1 cellular context compared by ENCODE assay signal in the genomic region with DNA sequence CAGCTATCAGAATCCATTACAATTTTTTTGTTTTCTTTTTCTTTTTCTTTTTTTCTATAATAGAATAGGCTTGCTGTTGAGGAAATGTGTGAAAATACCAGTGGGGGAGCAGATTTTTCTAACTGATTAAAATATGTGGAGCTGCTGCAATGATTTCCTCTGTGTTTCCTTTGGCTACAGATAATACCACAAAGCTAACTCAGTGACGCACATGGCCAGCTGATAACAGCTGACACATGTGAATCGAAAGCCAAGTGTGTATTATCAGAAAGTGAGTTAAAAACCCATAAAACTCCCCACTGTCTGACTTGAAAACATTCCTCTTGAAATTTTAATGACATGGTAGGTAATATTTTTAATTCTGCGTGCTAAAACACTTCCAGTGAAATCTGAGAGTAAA.
TF ChIP-seq lines count a peak whose summit lies in the region.

No MANE protein-coding gene starts in this region.

TF ChIP-seq in K562, 482 proteins besides CTCF, POLR2A, EP300 and RAD21 (continued from another document and continues in another):
- TF ChIP-seq, protein P1, sequence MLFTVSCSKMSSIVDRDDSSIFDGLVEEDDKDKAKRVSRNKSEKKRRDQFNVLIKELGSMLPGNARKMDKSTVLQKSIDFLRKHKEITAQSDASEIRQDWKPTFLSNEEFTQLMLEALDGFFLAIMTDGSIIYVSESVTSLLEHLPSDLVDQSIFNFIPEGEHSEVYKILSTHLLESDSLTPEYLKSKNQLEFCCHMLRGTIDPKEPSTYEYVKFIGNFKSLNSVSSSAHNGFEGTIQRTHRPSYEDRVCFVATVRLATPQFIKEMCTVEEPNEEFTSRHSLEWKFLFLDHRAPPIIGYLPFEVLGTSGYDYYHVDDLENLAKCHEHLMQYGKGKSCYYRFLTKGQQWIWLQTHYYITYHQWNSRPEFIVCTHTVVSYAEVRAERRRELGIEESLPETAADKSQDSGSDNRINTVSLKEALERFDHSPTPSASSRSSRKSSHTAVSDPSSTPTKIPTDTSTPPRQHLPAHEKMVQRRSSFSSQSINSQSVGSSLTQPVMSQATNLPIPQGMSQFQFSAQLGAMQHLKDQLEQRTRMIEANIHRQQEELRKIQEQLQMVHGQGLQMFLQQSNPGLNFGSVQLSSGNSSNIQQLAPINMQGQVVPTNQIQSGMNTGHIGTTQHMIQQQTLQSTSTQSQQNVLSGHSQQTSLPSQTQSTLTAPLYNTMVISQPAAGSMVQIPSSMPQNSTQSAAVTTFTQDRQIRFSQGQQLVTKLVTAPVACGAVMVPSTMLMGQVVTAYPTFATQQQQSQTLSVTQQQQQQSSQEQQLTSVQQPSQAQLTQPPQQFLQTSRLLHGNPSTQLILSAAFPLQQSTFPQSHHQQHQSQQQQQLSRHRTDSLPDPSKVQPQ (CRISPR knock-in tag; IDR thresholded peaks at IDR 0.05; ENCODE audit: borderline replicate concordance) = no peak
- no peak for TF ChIP-seq ZNF436 (CRISPR knock-in tag; IDR thresholded peaks at IDR 0.05)
- TF ChIP-seq STAT5B (CRISPR knock-in tag; IDR thresholded peaks at IDR 0.05) = no peak
- no peak for TF ChIP-seq SAFB2 (IDR thresholded peaks at IDR 0.05; ENCODE audit: borderline replicate concordance, low read depth, low read length, severe bottlenecking)
- TF ChIP-seq, protein P2, sequence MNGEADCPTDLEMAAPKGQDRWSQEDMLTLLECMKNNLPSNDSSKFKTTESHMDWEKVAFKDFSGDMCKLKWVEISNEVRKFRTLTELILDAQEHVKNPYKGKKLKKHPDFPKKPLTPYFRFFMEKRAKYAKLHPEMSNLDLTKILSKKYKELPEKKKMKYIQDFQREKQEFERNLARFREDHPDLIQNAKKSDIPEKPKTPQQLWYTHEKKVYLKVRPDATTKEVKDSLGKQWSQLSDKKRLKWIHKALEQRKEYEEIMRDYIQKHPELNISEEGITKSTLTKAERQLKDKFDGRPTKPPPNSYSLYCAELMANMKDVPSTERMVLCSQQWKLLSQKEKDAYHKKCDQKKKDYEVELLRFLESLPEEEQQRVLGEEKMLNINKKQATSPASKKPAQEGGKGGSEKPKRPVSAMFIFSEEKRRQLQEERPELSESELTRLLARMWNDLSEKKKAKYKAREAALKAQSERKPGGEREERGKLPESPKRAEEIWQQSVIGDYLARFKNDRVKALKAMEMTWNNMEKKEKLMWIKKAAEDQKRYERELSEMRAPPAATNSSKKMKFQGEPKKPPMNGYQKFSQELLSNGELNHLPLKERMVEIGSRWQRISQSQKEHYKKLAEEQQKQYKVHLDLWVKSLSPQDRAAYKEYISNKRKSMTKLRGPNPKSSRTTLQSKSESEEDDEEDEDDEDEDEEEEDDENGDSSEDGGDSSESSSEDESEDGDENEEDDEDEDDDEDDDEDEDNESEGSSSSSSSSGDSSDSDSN (IDR thresholded peaks at IDR 0.05; ENCODE audit: borderline replicate concordance in 1 of 2, low read depth in 2 of 2, low read length in 2 of 2) = no peak
- no peak for TF ChIP-seq ZNF263 (CRISPR knock-in tag; IDR thresholded peaks at IDR 0.05; ENCODE audit: borderline replicate concordance)
- TF ChIP-seq U2AF2 (optimal IDR thresholded peaks at IDR 0.05; ENCODE audit: low read depth, low read length) = no peak
- no peak for TF ChIP-seq ARNT (IDR thresholded peaks at IDR 0.05)
- TF ChIP-seq, protein P3, sequence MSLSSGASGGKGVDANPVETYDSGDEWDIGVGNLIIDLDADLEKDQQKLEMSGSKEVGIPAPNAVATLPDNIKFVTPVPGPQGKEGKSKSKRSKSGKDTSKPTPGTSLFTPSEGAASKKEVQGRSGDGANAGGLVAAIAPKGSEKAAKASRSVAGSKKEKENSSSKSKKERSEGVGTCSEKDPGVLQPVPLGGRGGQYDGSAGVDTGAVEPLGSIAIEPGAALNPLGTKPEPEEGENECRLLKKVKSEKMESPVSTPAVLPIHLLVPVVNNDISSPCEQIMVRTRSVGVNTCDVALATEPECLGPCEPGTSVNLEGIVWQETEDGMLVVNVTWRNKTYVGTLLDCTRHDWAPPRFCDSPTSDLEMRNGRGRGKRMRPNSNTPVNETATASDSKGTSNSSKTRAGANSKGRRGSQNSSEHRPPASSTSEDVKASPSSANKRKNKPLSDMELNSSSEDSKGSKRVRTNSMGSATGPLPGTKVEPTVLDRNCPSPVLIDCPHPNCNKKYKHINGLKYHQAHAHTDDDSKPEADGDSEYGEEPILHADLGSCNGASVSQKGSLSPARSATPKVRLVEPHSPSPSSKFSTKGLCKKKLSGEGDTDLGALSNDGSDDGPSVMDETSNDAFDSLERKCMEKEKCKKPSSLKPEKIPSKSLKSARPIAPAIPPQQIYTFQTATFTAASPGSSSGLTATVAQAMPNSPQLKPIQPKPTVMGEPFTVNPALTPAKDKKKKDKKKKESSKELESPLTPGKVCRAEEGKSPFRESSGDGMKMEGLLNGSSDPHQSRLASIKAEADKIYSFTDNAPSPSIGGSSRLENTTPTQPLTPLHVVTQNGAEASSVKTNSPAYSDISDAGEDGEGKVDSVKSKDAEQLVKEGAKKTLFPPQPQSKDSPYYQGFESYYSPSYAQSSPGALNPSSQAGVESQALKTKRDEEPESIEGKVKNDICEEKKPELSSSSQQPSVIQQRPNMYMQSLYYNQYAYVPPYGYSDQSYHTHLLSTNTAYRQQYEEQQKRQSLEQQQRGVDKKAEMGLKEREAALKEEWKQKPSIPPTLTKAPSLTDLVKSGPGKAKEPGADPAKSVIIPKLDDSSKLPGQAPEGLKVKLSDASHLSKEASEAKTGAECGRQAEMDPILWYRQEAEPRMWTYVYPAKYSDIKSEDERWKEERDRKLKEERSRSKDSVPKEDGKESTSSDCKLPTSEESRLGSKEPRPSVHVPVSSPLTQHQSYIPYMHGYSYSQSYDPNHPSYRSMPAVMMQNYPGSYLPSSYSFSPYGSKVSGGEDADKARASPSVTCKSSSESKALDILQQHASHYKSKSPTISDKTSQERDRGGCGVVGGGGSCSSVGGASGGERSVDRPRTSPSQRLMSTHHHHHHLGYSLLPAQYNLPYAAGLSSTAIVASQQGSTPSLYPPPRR (CRISPR knock-in tag; IDR thresholded peaks at IDR 0.05; ENCODE audit: borderline replicate concordance) = no peak
- TF ChIP-seq KDM1A (IDR thresholded peaks at IDR 0.05) = peak in 1 of 2 experiments; percentile 56; a peak in 1 of 4 replicates
- TF ChIP-seq, protein P4, sequence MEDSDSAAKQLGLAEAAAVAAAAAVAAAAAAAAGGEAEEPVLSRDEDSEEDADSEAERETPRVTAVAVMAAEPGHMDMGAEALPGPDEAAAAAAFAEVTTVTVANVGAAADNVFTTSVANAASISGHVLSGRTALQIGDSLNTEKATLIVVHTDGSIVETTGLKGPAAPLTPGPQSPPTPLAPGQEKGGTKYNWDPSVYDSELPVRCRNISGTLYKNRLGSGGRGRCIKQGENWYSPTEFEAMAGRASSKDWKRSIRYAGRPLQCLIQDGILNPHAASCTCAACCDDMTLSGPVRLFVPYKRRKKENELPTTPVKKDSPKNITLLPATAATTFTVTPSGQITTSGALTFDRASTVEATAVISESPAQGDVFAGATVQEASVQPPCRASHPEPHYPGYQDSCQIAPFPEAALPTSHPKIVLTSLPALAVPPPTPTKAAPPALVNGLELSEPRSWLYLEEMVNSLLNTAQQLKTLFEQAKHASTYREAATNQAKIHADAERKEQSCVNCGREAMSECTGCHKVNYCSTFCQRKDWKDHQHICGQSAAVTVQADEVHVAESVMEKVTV (CRISPR knock-in tag; IDR thresholded peaks at IDR 0.05) = no peak
- TF ChIP-seq ZC3H4 (CRISPR knock-in tag; IDR thresholded peaks at IDR 0.05; ENCODE audit: borderline replicate concordance) = no peak
- TF ChIP-seq L3MBTL2 (IDR thresholded peaks at IDR 0.05) = peak; percentile 48; the same call in 1 of the 2 replicates
- TF ChIP-seq, protein P5, sequence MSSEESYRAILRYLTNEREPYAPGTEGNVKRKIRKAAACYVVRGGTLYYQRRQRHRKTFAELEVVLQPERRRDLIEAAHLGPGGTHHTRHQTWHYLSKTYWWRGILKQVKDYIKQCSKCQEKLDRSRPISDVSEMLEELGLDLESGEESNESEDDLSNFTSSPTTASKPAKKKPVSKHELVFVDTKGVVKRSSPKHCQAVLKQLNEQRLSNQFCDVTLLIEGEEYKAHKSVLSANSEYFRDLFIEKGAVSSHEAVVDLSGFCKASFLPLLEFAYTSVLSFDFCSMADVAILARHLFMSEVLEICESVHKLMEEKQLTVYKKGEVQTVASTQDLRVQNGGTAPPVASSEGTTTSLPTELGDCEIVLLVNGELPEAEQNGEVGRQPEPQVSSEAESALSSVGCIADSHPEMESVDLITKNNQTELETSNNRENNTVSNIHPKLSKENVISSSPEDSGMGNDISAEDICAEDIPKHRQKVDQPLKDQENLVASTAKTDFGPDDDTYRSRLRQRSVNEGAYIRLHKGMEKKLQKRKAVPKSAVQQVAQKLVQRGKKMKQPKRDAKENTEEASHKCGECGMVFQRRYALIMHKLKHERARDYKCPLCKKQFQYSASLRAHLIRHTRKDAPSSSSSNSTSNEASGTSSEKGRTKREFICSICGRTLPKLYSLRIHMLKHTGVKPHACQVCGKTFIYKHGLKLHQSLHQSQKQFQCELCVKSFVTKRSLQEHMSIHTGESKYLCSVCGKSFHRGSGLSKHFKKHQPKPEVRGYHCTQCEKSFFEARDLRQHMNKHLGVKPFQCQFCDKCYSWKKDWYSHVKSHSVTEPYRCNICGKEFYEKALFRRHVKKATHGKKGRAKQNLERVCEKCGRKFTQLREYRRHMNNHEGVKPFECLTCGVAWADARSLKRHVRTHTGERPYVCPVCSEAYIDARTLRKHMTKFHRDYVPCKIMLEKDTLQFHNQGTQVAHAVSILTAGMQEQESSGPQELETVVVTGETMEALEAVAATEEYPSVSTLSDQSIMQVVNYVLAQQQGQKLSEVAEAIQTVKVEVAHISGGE (CRISPR knock-in tag; IDR thresholded peaks at IDR 0.05) = peak in 1 of 3 experiments; percentile 71; a peak in 2 of 6 replicates
- peak; percentile 50 for TF ChIP-seq ARID1B (IDR thresholded peaks at IDR 0.05)
- peak; percentile 14 for TF ChIP-seq MEIS2 (IDR thresholded peaks at IDR 0.05; ENCODE audit: partially characterized antibody)
- TF ChIP-seq, protein P6, sequence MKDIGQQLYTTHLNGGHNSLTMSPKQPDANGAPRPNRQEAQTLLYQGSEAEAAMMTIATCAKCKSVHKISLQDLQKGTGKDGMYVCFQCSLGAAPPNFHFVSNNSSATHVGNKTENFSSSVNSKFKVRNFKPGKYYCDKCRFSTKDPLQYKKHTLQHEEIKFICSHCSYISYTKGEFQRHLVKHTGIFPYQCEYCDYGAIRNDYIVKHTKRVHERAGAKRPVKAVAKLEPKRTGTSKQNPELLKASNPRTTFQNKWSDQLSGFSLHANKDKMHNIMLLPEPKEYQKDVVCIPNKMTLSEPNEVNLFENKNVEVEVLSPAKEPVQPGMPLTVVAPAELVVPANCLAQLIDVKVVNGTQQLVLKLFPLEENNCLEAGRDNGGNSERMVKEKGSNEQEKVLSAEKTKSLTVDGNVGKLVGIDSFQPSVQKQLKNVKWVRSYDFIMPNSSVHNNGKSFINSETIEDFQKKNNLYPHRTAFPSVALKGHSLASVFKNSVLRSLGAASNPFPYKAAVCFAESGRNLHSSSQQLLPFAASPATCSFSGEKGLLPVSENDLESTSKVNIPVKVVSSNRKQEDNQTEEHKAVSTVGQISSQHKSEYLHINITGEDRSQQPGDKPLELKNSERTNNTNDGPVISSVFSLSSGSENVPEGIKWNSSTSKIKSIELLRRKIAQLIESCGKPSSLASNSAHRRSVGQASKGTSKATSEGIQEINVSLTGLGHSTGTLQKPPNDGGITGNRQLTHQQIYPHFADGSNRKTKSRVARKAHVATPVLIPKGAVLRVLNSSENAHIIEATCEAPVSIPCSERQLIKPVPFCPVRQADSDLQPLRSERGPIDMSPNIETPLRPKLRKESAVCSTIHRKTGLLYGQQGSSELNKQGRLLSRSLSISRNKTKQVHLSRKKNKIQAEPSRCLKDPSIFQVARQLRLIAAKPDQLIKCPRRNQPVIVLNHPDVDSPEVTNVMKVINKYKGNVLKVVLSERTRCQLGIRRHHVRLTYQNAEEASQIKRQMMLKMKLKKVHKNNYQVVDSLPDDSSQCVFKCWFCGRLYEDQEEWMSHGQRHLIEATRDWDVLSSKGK (CRISPR knock-in tag; IDR thresholded peaks at IDR 0.05) = no peak
- TF ChIP-seq ZNF224 (CRISPR knock-in tag; IDR thresholded peaks at IDR 0.05) = no peak
- no peak for TF ChIP-seq ZNF197 (CRISPR knock-in tag; IDR thresholded peaks at IDR 0.05; ENCODE audit: low read depth)
- no peak for TF ChIP-seq NCOA6 (IDR thresholded peaks at IDR 0.05)
- TF ChIP-seq, protein P7, sequence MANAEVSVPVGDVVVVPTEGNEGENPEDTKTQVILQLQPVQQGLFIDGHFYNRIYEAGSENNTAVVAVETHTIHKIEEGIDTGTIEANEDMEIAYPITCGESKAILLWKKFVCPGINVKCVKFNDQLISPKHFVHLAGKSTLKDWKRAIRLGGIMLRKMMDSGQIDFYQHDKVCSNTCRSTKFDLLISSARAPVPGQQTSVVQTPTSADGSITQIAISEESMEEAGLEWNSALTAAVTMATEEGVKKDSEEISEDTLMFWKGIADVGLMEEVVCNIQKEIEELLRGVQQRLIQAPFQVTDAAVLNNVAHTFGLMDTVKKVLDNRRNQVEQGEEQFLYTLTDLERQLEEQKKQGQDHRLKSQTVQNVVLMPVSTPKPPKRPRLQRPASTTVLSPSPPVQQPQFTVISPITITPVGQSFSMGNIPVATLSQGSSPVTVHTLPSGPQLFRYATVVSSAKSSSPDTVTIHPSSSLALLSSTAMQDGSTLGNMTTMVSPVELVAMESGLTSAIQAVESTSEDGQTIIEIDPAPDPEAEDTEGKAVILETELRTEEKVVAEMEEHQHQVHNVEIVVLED (CRISPR knock-in tag; IDR thresholded peaks at IDR 0.05) = no peak
- TF ChIP-seq MTF1 (CRISPR knock-in tag; IDR thresholded peaks at IDR 0.05; ENCODE audit: borderline replicate concordance) = no peak
- TF ChIP-seq CBX5 (IDR thresholded peaks at IDR 0.05; ENCODE audit: borderline replicate concordance, low read depth) = no peak
- no peak for TF ChIP-seq NR2C1 (IDR thresholded peaks at IDR 0.05)
- TF ChIP-seq NR2C1 (tag; IDR thresholded peaks at IDR 0.05) = no peak
- TF ChIP-seq GTF2E2 (tag; IDR thresholded peaks at IDR 0.05) = no peak
- no peak for TF ChIP-seq PPARD (CRISPR knock-in tag; IDR thresholded peaks at IDR 0.05)
- peak; percentile 52 for TF ChIP-seq MAFG (tag; conservative IDR thresholded peaks at IDR 0.05)
- TF ChIP-seq, protein P8, sequence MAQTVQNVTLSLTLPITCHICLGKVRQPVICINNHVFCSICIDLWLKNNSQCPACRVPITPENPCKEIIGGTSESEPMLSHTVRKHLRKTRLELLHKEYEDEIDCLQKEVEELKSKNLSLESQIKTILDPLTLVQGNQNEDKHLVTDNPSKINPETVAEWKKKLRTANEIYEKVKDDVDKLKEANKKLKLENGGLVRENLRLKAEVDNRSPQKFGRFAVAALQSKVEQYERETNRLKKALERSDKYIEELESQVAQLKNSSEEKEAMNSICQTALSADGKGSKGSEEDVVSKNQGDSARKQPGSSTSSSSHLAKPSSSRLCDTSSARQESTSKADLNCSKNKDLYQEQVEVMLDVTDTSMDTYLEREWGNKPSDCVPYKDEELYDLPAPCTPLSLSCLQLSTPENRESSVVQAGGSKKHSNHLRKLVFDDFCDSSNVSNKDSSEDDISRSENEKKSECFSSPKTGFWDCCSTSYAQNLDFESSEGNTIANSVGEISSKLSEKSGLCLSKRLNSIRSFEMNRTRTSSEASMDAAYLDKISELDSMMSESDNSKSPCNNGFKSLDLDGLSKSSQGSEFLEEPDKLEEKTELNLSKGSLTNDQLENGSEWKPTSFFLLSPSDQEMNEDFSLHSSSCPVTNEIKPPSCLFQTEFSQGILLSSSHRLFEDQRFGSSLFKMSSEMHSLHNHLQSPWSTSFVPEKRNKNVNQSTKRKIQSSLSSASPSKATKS (CRISPR knock-in tag; IDR thresholded peaks at IDR 0.05) = no peak
- peak in 1 of 2 experiments; percentile 80; a peak in 2 of 4 replicates for TF ChIP-seq RCOR1 (IDR thresholded peaks at IDR 0.05; ENCODE audit: borderline replicate concordance in 1 of 2, low read depth in 2 of 2, low read length in 2 of 2)
